Comparison of ENCODE assay signal across 8 cellular contexts in the genomic region with DNA sequence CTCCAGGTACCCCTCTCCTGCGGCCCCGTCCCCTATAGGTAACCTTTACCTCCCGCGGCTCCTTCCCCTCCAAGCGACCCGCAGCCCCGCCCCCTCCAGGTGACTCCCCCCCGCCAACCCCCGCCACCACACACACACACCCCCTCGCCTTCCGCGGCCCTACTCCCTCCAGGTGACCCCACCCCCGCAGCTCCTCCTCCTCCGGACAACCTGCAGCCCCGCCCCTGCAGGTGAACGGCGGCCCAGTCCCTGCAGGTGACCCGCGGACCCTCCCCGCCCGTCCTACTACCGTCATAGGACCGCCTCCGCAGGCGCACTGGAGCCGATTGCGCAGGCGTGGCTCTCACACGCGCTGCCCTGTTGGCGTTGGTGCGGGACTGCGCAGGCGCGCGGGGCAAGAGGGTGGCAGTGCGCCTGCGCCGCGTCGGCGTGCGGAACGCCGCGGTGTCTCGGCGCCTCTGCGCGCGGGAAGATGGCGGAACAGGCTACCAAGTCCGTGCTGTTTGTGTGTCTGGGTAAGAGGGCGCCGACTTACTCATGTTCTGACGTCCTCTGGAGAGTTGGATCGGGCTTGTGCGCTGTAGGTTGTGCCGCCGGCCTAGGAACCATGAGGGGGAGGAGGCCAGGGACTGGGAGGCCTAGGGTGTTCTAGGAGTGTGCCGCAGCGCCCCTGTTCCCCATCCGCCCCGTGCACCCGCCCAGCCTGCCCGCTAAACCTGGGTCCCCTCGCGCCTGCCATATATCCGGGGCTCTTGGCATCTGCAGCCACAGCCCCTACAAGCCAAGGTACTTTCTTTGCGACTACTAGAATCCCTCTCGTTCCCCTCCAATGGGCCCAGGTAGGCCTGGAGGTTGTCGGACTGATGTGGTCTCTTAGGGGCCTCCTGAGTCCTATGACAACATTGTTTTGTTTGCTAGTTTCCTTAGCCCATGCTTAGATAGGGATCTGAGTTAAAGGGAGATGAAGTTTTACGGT. TPM values are rescaled to one million over a fixed set of nuclear protein-coding genes. Genes with fewer than 3 reads are reported as not detected.
DNase-seq lines count a peak whose midpoint lies in the region; ATAC-seq and TF ChIP-seq lines count a peak whose summit lies in the region.

Gene ACP1, plus strand, starts transcription at position 455 of the 976 bp plus-strand sequence. Its CDS starts 18 bp downstream, at position 473.

- peaks cover 6% of the 10 kb centered on the region for H3K36me3 Mint-ChIP-seq in activated naive CD4-positive, alpha-beta T cell treated with anti-CD3 and anti-CD28 coated beads, Interleukin-2, amount 50 U/mL, for 24 hours

- H3K27me3 Mint-ChIP-seq in activated naive CD4-positive, alpha-beta T cell treated with anti-CD3 and anti-CD28 coated beads, Interleukin-2, amount 50 U/mL, for 24 hours, result no peaks in the 10 kb centered on the region

- H3K27ac ChIP-seq in suprapubic skin, result peak within 1 kb of the TSS; percentile 92

- no peak for TF ChIP-seq CTCF in GM12864 (IDR thresholded peaks at IDR 0.05; ENCODE audit: low read depth, low read length, missing control alignments)
- no peak for TF ChIP-seq CTCF in suprapubic skin (IDR thresholded peaks at IDR 0.05)

- ATAC-seq in HG02623 (IDR thresholded peaks at IDR 0.05; ENCODE audit: unreplicated experiment) (peak; percentile 86), SK-N-SH treated with all-trans-retinoic acid at 6 μM for 48 hours (peak; percentile 95)

- H3K4me1 ChIP-seq in suprapubic skin, result peaks cover 47% of the 10 kb centered on the region

- WGBS in suprapubic skin, result 0% methylated on average over 30 of the region's 73 CpGs

- H3K36me3 ChIP-seq in suprapubic skin, result peaks cover 3% of the 10 kb centered on the region

- H3K4me3 ChIP-seq in GM12864 (ENCODE audit: low read depth, low read length) (peak within 1 kb of the TSS; percentile 97), suprapubic skin (peak within 1 kb of the TSS; percentile 67)

- H3K4me3 Mint-ChIP-seq in activated naive CD4-positive, alpha-beta T cell treated with anti-CD3 and anti-CD28 coated beads, Interleukin-2, amount 50 U/mL, for 24 hours, result peak within 1 kb of the TSS; percentile 95

- H3K9me3 ChIP-seq in suprapubic skin, result no peaks in the 10 kb centered on the region

- DNase-seq in GM12864 (ENCODE audit: low read depth) (peak; percentile 85), NCI-H1092 treated with DMSO at 0.1 percent for 48 hours (lab: John Stamatoyannopoulos, UW) (peak; percentile 87), glomerular endothelial cell (ENCODE audit: extremely low read depth, low read depth, low spot score) (peak; percentile 48), occipital lobe (lab: John Stamatoyannopoulos, UW) (peak; percentile 86), suprapubic skin (ENCODE audit: low spot score in 2 of 2) (peak; percentile 96)

- H3K27me3 ChIP-seq in suprapubic skin, result no peaks in the 10 kb centered on the region

- H3K27ac Mint-ChIP-seq in activated naive CD4-positive, alpha-beta T cell treated with anti-CD3 and anti-CD28 coated beads, Interleukin-2, amount 50 U/mL, for 24 hours, result peak within 1 kb of the TSS; percentile 98

- TF ChIP-seq EP300 in suprapubic skin (IDR thresholded peaks at IDR 0.05), result no peak

- H3K4me1 Mint-ChIP-seq in activated naive CD4-positive, alpha-beta T cell treated with anti-CD3 and anti-CD28 coated beads, Interleukin-2, amount 50 U/mL, for 24 hours, result peaks cover 55% of the 10 kb centered on the region

- TF ChIP-seq POLR2A in suprapubic skin (IDR thresholded peaks at IDR 0.05), result peak in 1 of 2 donors; percentile 82

- H3K9me3 Mint-ChIP-seq in activated naive CD4-positive, alpha-beta T cell treated with anti-CD3 and anti-CD28 coated beads, Interleukin-2, amount 50 U/mL, for 24 hours, result no peaks in the 10 kb centered on the region

TF ChIP-seq in SK-N-SH treated with all-trans-retinoic acid at 6 μM for 48 hours, 23 proteins besides CTCF, POLR2A, EP300 and RAD21:
- no peak for TF ChIP-seq ZNF565 (CRISPR knock-in tag; conservative IDR thresholded peaks at IDR 0.05; ENCODE audit: low read depth)
- no peak for TF ChIP-seq OSR1 (CRISPR knock-in tag; IDR thresholded peaks at IDR 0.05)
- no peak for TF ChIP-seq ESRRG (CRISPR knock-in tag; IDR thresholded peaks at IDR 0.05)
- no peak for TF ChIP-seq ZC3H10 (CRISPR knock-in tag; IDR thresholded peaks at IDR 0.05)
- TF ChIP-seq, protein P1, sequence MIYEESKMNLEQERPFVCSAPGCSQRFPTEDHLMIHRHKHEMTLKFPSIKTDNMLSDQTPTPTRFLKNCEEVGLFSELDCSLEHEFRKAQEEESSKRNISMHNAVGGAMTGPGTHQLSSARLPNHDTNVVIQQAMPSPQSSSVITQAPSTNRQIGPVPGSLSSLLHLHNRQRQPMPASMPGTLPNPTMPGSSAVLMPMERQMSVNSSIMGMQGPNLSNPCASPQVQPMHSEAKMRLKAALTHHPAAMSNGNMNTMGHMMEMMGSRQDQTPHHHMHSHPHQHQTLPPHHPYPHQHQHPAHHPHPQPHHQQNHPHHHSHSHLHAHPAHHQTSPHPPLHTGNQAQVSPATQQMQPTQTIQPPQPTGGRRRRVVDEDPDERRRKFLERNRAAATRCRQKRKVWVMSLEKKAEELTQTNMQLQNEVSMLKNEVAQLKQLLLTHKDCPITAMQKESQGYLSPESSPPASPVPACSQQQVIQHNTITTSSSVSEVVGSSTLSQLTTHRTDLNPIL (CRISPR knock-in tag; IDR thresholded peaks at IDR 0.05; ENCODE audit: low read depth), result no peak
- TF ChIP-seq ZNF70 (CRISPR knock-in tag; IDR thresholded peaks at IDR 0.05), result no peak
- TF ChIP-seq CSRNP3 (CRISPR knock-in tag; IDR thresholded peaks at IDR 0.05), result no peak
- no peak for TF ChIP-seq PATZ1 (CRISPR knock-in tag; IDR thresholded peaks at IDR 0.05; ENCODE audit: borderline replicate concordance)
- TF ChIP-seq GLIS3 (CRISPR knock-in tag; IDR thresholded peaks at IDR 0.05), result no peak
- TF ChIP-seq RARB (CRISPR knock-in tag; IDR thresholded peaks at IDR 0.05), result no peak
- TF ChIP-seq ARNTL (CRISPR knock-in tag; IDR thresholded peaks at IDR 0.05; ENCODE audit: borderline replicate concordance, low read depth), result no peak
- no peak for TF ChIP-seq ISL1 (CRISPR knock-in tag; IDR thresholded peaks at IDR 0.05)
- TF ChIP-seq ZNF8 (CRISPR knock-in tag; IDR thresholded peaks at IDR 0.05), result no peak; the same call in 1 of the 2 replicates
- TF ChIP-seq TOX (CRISPR knock-in tag; IDR thresholded peaks at IDR 0.05; ENCODE audit: borderline replicate concordance), result no peak
- no peak for TF ChIP-seq PPARA (CRISPR knock-in tag; IDR thresholded peaks at IDR 0.05; ENCODE audit: borderline replicate concordance)
- no peak for TF ChIP-seq TCF4 (CRISPR knock-in tag; IDR thresholded peaks at IDR 0.05; ENCODE audit: borderline replicate concordance)
- TF ChIP-seq BACH2 (CRISPR knock-in tag; IDR thresholded peaks at IDR 0.05; ENCODE audit: borderline replicate concordance), result no peak
- no peak for TF ChIP-seq ZFP3 (CRISPR knock-in tag; IDR thresholded peaks at IDR 0.05)
- no peak for TF ChIP-seq SNAI2 (CRISPR knock-in tag; IDR thresholded peaks at IDR 0.05)
- no peak for TF ChIP-seq CSDC2 (CRISPR knock-in tag; IDR thresholded peaks at IDR 0.05)
TF ChIP-seq in SK-N-SH treated with all-trans-retinoic acid at 6 μM for 48 hours: peak in this region for 0.

RNA-seq across cellular contexts. Expression of gene ACP1, which starts in this region (rescaled TPM):
- total RNA-seq in glomerular endothelial cell, result 84.5 and 88.9 TPM in 2 replicates
- 101 TPM for total RNA-seq in occipital lobe
- total RNA-seq in suprapubic skin, result 10 to 100 TPM; 72.4 to 90.8 (median 73.0) TPM

Comparison
In these comparisons a context has a peak if more than half of its experiments do, and no peak if none do; other contexts are left out.
1. Peak in every context shown above with its lines: DNase-seq, ATAC-seq, H3K4me3 ChIP-seq and H3K27ac ChIP-seq.